ENCODE assay signal across 1 cellular context in the genomic region with DNA sequence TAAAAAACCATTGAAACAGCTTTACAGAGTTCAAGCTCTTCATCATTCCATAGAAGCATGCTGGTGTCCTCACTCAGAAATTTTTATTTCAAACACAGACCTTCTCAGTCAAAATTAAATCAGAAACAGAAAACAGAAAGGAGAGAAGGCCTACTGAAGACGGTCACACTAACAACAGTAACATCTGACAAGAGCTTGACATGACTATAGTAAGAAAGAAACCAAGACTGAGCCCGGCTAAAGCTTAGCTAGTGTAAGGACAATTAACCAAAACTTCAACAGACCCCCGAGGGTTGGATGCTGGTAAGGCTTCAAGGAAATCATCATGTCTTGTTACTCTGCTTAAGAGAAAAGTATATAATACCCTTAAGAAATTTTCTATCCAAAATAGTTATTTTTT.
TF ChIP-seq lines count a peak whose summit lies in the region.

No MANE protein-coding gene starts in this region.

TF ChIP-seq in IMR-90, 13 proteins besides CTCF, POLR2A, EP300 and RAD21 (continued from another document):
- no peak for TF ChIP-seq NFE2L2 (IDR thresholded peaks at IDR 0.05; ENCODE audit: low read depth, low read length)
- no peak for TF ChIP-seq MAZ (IDR thresholded peaks at IDR 0.05; ENCODE audit: borderline replicate concordance, low read depth, low read length)
- TF ChIP-seq RCOR1 (IDR thresholded peaks at IDR 0.05; ENCODE audit: insufficient replicate concordance, low read length), result no peak
- TF ChIP-seq RFX5 (IDR thresholded peaks at IDR 0.05; ENCODE audit: low read depth, low read length), result no peak
- TF ChIP-seq CEBPB (IDR thresholded peaks at IDR 0.05; ENCODE audit: low read depth, low read length), result no peak
- no peak for TF ChIP-seq FOS (IDR thresholded peaks at IDR 0.05; ENCODE audit: low read depth, low read length)
